In genomic region chr10:122463466-122464157, GRCh38 we compare ENCODE assay signal across 11 cellular contexts. TPM values are rescaled to one million over a fixed set of nuclear protein-coding genes. Genes with fewer than 3 reads are reported as not detected.
DNase-seq lines count a peak whose midpoint lies in the region; ATAC-seq, FAIRE-seq and TF ChIP-seq lines count a peak whose summit lies in the region.
"Had no signal": no experiment of that assay in that cellular context is flagged by ENCODE, and none has a peak within 500 bp of the region (broad histone marks: within the 10 kb centered on the region; RNA-seq: fewer than 3 reads in every experiment).

No MANE protein-coding gene starts in this region.

- TF ChIP-seq POLR2A in H1 (IDR thresholded peaks at IDR 0.05; ENCODE audit: control extremely low read depth in 1 of 2, low read depth in 2 of 2, low read length in 2 of 2) (no peak), tibial nerve (IDR thresholded peaks at IDR 0.05) (no peak), testis (IDR thresholded peaks at IDR 0.05) (no peak)

- H2BK12ac ChIP-seq in H1 (ENCODE audit: low read depth, low read length), result 0 out of 2 replicates have a peak overlapping the region, but pooled peaks have one; percentile 27

- peaks cover 18% of the 10 kb centered on the region for H4K20me1 ChIP-seq in SK-N-SH (ENCODE audit: insufficient read depth)
- peaks cover 3 to 5% of the 10 kb centered on the region in 2 experiments for H4K20me1 ChIP-seq in H1 (replicated peaks in 1 of 2; ENCODE audit: control insufficient read depth in 1 of 2, insufficient read depth in 2 of 2, low read length in 2 of 2)
- H4K20me1 ChIP-seq in Karpas-422 (ENCODE audit: insufficient read depth, low read depth, low read length), result no peaks in the 10 kb centered on the region

- no peak overlapping the region for H2AK5ac ChIP-seq in H1 (ENCODE audit: low read depth, low read length)

- TF ChIP-seq RAD21 in SK-N-SH (IDR thresholded peaks at IDR 0.05; ENCODE audit: low read length) (no peak), H1 (IDR thresholded peaks at IDR 0.05 in 1 of 2, conservative IDR thresholded peaks at IDR 0.05 in 1 of 2; ENCODE audit: low read depth in 2 of 2, low read length in 2 of 2) (no peak)

- H3K27me3 ChIP-seq in SK-N-SH (ENCODE audit: insufficient read depth) (no peaks in the 10 kb centered on the region), H1 (replicated peaks in 1 of 4; ENCODE audit: control insufficient read depth in 3 of 4, extremely low read depth in 1 of 4, insufficient read depth in 3 of 4, low read length in 3 of 4) (peaks cover 25 to 47% (median 39%) of the 10 kb centered on the region in 4 experiments), tibial nerve (no peaks in the 10 kb centered on the region), testis (no peaks in the 10 kb centered on the region), Karpas-422 (ENCODE audit: low read length) (no peaks in the 10 kb centered on the region)

- no peaks in the 10 kb centered on the region for H3K79me1 ChIP-seq in H1 (ENCODE audit: low read depth, low read length)

- H3K4me2 ChIP-seq in SK-N-SH (peak overlapping the region; percentile 92), H1 (ENCODE audit: insufficient read depth in 1 of 2, low read depth in 2 of 2, low read length in 2 of 2) (peak overlapping the region; percentile 78 to 100; a peak in 2 of 4 replicates), Karpas-422 (ENCODE audit: low read depth, low read length, poor library complexity, severe bottlenecking) (no peak overlapping the region)

- H2BK5ac ChIP-seq in H1 (ENCODE audit: low read depth, low read length), result no peak overlapping the region

- H3K4me3 ChIP-seq in SK-N-SH (ENCODE audit: low read depth in 2 of 2, low read length in 1 of 2), result peak overlapping the region; percentile 65 to 81; a peak in 2 of 4 replicates
- 0 out of 8 replicates have a peak overlapping the region, but pooled peaks of 1 of the 4 experiments have one; percentile 67 for H3K4me3 ChIP-seq in H1 (ENCODE audit: extremely low read depth in 1 of 4, insufficient read depth in 2 of 4, low read depth in 3 of 4, low read length in 4 of 4)
- peak overlapping the region; percentile 54 to 93 (median 78) for H3K4me3 ChIP-seq in tibial nerve
- H3K4me3 ChIP-seq in testis, result no peak overlapping the region
- H3K4me3 ChIP-seq in Karpas-422 (ENCODE audit: low read length), result no peak overlapping the region

- H3K9me3 ChIP-seq in SK-N-SH (no peaks in the 10 kb centered on the region), H1 (ENCODE audit: insufficient read depth in 2 of 2, low read depth in 1 of 2, low read length in 1 of 2) (no peaks in the 10 kb centered on the region), tibial nerve (no peaks in the 10 kb centered on the region), testis (no peaks in the 10 kb centered on the region), Karpas-422 (ENCODE audit: low read length) (no peaks in the 10 kb centered on the region)

- CTCF ChIA-PET in SK-N-SH (lab: Yijun Ruan, JAX), result interaction anchor here (1.3 to 2.8 kb wide), 3 partner anchors 28 to 185 kb away, joined by 3 to 10 read pairs (median 5); no protein-coding TSS in a partner anchor
- CTCF ChIA-PET in H1 (lab: Charles Lee; ENCODE audit: partially characterized antibody), result interaction anchor here (0.6 to 1.1 kb wide), 3 partner anchors 10 to 277 kb away, joined by 3 read pairs; no protein-coding TSS in a partner anchor

- no peak overlapping the region for H3K56ac ChIP-seq in H1 (replicated peaks; ENCODE audit: insufficient read length, low read depth, low read length)

- peaks cover 17% of the 10 kb centered on the region; the same call in 1 of the 2 replicates for H3K23me2 ChIP-seq in H1 (ENCODE audit: low read depth, low read length)

- H2BK15ac ChIP-seq in H1 (ENCODE audit: low read length), result peak overlapping the region; percentile 5; the same call in 1 of the 2 replicates

- H3K14ac ChIP-seq in H1 (ENCODE audit: insufficient read length), result no peak overlapping the region

- 89% methylated on average over 11 of the region's 12 CpGs for WGBS in SK-N-SH (ENCODE audit: low lambda C conversion rate)
- WGBS in H1 (ENCODE audit: extremely low coverage in 1 of 2, insufficient coverage in 1 of 2, insufficient read length in 1 of 2, insufficient replicate concordance in 2 of 2, low coverage in 1 of 2, low lambda C conversion rate in 2 of 2, missing lambda C conversion rate in 1 of 2), 2 experiments, result 77% methylated on average over 12 of the region's 12 CpGs; no CpG with 5 or more reads in 1 of the 2 experiments
- WGBS in tibial nerve, 2 donors, result 72 to 74% methylated on average over 12 of the region's 12 CpGs
- 58 to 63% methylated on average over 10 to 12 of the region's 12 CpGs for WGBS in testis, 2 donors

- in situ Hi-C loops in GM13977 (cut with MboI; ENCODE audit: low pct_unique_long_range_greater_than_20kb, low sequenced_read_pairs, unreplicated experiment), result no loop called here

- no peak for TF ChIP-seq EP300 in SK-N-SH (IDR thresholded peaks at IDR 0.05; ENCODE audit: borderline replicate concordance in 1 of 2, low read depth in 1 of 2, low read length in 1 of 2)
- no peak for TF ChIP-seq EP300 in H1 (IDR thresholded peaks at IDR 0.05; ENCODE audit: borderline replicate concordance in 1 of 2, low read depth in 2 of 2, low read length in 2 of 2)
- no peak for TF ChIP-seq EP300 in tibial nerve (IDR thresholded peaks at IDR 0.05)

- H2AFZ ChIP-seq in SK-N-SH (ENCODE audit: low read depth) (no peak overlapping the region), H1 (ENCODE audit: low read length) (no peak overlapping the region), Karpas-422 (ENCODE audit: low read length) (no peak overlapping the region)

- no peak overlapping the region for H3K18ac ChIP-seq in H1 (ENCODE audit: extremely low read depth, low read length)

- H3K23ac ChIP-seq in H1 (ENCODE audit: insufficient read length), result no peak overlapping the region

- H3K36me3 ChIP-seq in SK-N-SH (replicated peaks in 1 of 2; ENCODE audit: control insufficient read depth in 1 of 2, insufficient read depth in 2 of 2, low read length in 1 of 2) (peaks cover 0 to 2% of the 10 kb centered on the region in 2 experiments), H1 (ENCODE audit: control insufficient read depth in 2 of 4, insufficient read depth in 4 of 4, low read length in 3 of 4) (peaks cover 0 to 6% (median 0%) of the 10 kb centered on the region in 4 experiments; a peak in 1 of 8 replicates), tibial nerve (no peaks in the 10 kb centered on the region), testis (ENCODE audit: low read depth, missing control alignments) (no peaks in the 10 kb centered on the region), Karpas-422 (ENCODE audit: insufficient read depth, low read length) (no peaks in the 10 kb centered on the region)

- H3K4me1 ChIP-seq in SK-N-SH (ENCODE audit: control insufficient read depth in 1 of 2, insufficient read depth in 2 of 2, low read depth in 1 of 2, low read length in 1 of 2) (peaks cover 5 to 19% of the 10 kb centered on the region in 2 experiments; a peak in 2 of 4 replicates), H1 (replicated peaks in 1 of 4; ENCODE audit: control insufficient read depth in 3 of 4, insufficient read depth in 4 of 4, low read length in 3 of 4) (peaks cover 0 to 20% (median 5%) of the 10 kb centered on the region in 4 experiments; a peak in 6 of 7 replicates), tibial nerve (peaks cover 0 to 50% (median 14%) of the 10 kb centered on the region in 4 donors), testis (peaks cover 8% of the 10 kb centered on the region), Karpas-422 (ENCODE audit: low read length) (no peaks in the 10 kb centered on the region)

- H4K5ac ChIP-seq in H1 (ENCODE audit: insufficient read length, low read depth, low read length), result no peak overlapping the region

- H2BK20ac ChIP-seq in H1 (ENCODE audit: low read length), result no peak overlapping the region

- peak overlapping the region; percentile 74; the same call in 1 of the 2 replicates for H3K9ac ChIP-seq in SK-N-SH
- H3K9ac ChIP-seq in H1 (replicated peaks in 1 of 4; ENCODE audit: extremely low read depth in 1 of 4, low read depth in 3 of 4, low read length in 3 of 4), result no peak overlapping the region
- no peak overlapping the region for H3K9ac ChIP-seq in Karpas-422 (ENCODE audit: low read length)

- H3K9me2 ChIP-seq in SK-N-SH (no peaks in the 10 kb centered on the region), Karpas-422 (replicated peaks; ENCODE audit: insufficient read depth, low read length) (no peaks in the 10 kb centered on the region)

- FAIRE-seq in H1 (lab: Jason Lieb, UNC), result no peak

- POLR2A ChIA-PET in SK-N-SH (lab: Yijun Ruan, JAX) (no interaction called here), H1 (lab: Charles Lee; ENCODE audit: partially characterized antibody) (no interaction called here)

- H3K27ac ChIP-seq in SK-N-SH (ENCODE audit: low read depth in 2 of 2, low read length in 1 of 2) (peak overlapping the region in 1 of 2 experiments; percentile 57; a peak in 1 of 4 replicates), H1 (ENCODE audit: low read depth, low read length) (no peak overlapping the region), tibial nerve (peak overlapping the region in 2 of 4 donors; percentile 89 to 90), testis (no peak overlapping the region), Karpas-422 (ENCODE audit: low read length) (no peak overlapping the region)

- no peak overlapping the region for H4K91ac ChIP-seq in H1 (replicated peaks; ENCODE audit: insufficient read length, low read length)

- ATAC-seq in SK-N-SH treated with all-trans-retinoic acid at 6 μM for 48 hours, result no peak

- no peak for TF ChIP-seq CTCF in SK-N-SH (IDR thresholded peaks at IDR 0.05)
- TF ChIP-seq CTCF in H1 (IDR thresholded peaks at IDR 0.05; ENCODE audit: control extremely low read depth in 1 of 3, insufficient read depth in 1 of 3, low read depth in 1 of 3, low read length in 3 of 3), result no peak
- TF ChIP-seq CTCF in tibial nerve (IDR thresholded peaks at IDR 0.05), result no peak
- no peak for TF ChIP-seq CTCF in testis (IDR thresholded peaks at IDR 0.05)
- no peak for TF ChIP-seq CTCF in GM13977 (IDR thresholded peaks at IDR 0.05; ENCODE audit: extremely low read depth, insufficient read depth, missing control alignments)

- H3K79me2 ChIP-seq in SK-N-SH (ENCODE audit: insufficient read depth) (peaks cover 65% of the 10 kb centered on the region), H1 (ENCODE audit: control insufficient read depth in 1 of 2, insufficient read depth in 2 of 2, low read length in 2 of 2) (no peaks in the 10 kb centered on the region), Karpas-422 (ENCODE audit: low read length) (no peaks in the 10 kb centered on the region)

- H3F3A ChIP-seq in SK-N-SH (replicated peaks; ENCODE audit: insufficient read depth), result peaks cover 15% of the 10 kb centered on the region

- H3K4ac ChIP-seq in H1 (replicated peaks; ENCODE audit: insufficient read length, low read depth, low read length), result no peak overlapping the region

- intact Hi-C loops in testis (cut with DNase I; ENCODE audit: low total_unique reads), result no loop called here

- no peak for DNase-seq in SK-N-SH
- peak in 1 of 2 experiments; percentile 37 for DNase-seq in H1 (ENCODE audit: low read depth in 1 of 2, low spot score in 2 of 2)
- DNase-seq in myocyte (ENCODE audit: low read depth), result peak; percentile 48
- DNase-seq in tibial nerve (ENCODE audit: low spot score in 2 of 2), result no peak
- no peak for DNase-seq in testis
- DNase-seq in Karpas-422, result no peak
- DNase-seq in GM13977 (ENCODE audit: low spot score), result no peak
- DNase-seq: 8988T; effector CD8-positive, alpha-beta T cell; mesendoderm had no signal

- H4K8ac ChIP-seq in H1 (ENCODE audit: extremely low read depth, insufficient read depth, low read length), result no peak overlapping the region

- H2BK120ac ChIP-seq in H1 (replicated peaks; ENCODE audit: low read depth, low read length), result no peak overlapping the region

RNA-seq across cellular contexts. Expression of gene HTRA1, which starts 2.3 kb away (rescaled TPM):
- polyA plus RNA-seq in SK-N-SH (2012; rRNA removed), result 291 and 339 TPM in 2 replicates
- 289 and 306 TPM in 2 replicates for polyA plus RNA-seq in SK-N-SH (2012; cell fraction: cytosol; rRNA removed)
- polyA plus RNA-seq in SK-N-SH (2012; cell fraction: nucleus; rRNA removed), result 141 and 235 TPM in 2 replicates
- 15.8 and 16.5 TPM in 2 replicates for total RNA-seq in H1 (2021; fragmentation: NEBNext Ultra II Directional; extraction: Animal tissue kit (Norgen Biotek cat#: 25700))
- polyA plus RNA-seq in H1 (2011; rRNA removed), result 10.9 and 20.1 TPM in 2 replicates
- 13.2 TPM for polyA plus RNA-seq in H1 (2011; cell fraction: cytosol; rRNA removed)
- 14.4 TPM for polyA plus RNA-seq in H1 (2011; cell fraction: nucleus; rRNA removed)
- polyA plus RNA-seq in H1 (2012, experiment 1 of 2), result 18.2 to 21.1 TPM (median 19.7 TPM) in 4 replicates
- 17.5 TPM for polyA plus RNA-seq in H1 (2012, experiment 2 of 2)
- 22.0 TPM for polyA plus RNA-seq in H1 (2013, experiment 1 of 2)
- polyA plus RNA-seq in H1 (2013, experiment 2 of 2), result 21.8 TPM
- polyA minus RNA-seq in H1 (2011; rRNA and poly(A)+ RNA removed), result 7.5 and 11.1 TPM in 2 replicates
- 5.9 TPM for polyA minus RNA-seq in H1 (2011; cell fraction: cytosol; rRNA and poly(A)+ RNA removed)
- 3.9 TPM for polyA minus RNA-seq in H1 (2011; cell fraction: nucleus; rRNA and poly(A)+ RNA removed)
- total RNA-seq in myocyte, result 1,617 and 1,959 TPM in 2 replicates
- polyA plus RNA-seq in myocyte (2012), result 989 TPM
- total RNA-seq in tibial nerve, result 100 to 1,000 TPM; 128 to 183 (median 173) TPM
- total RNA-seq in testis, result 10 to 100 TPM; 21.3 to 27.3 TPM
- polyA plus RNA-seq in testis (ENCODE audit: insufficient read depth, low read depth, low replicate concordance), result 105 TPM
- not detected in 2 replicates for total RNA-seq in Karpas-422 (2014; rRNA removed; shearing (Covaris generic); ENCODE audit: low replicate concordance)

RNA-seq across cellular contexts. Expression of gene ARMS2, which starts 9.2 kb away (rescaled TPM):
- polyA plus RNA-seq in SK-N-SH (2012; rRNA removed), result not detected in 2 replicates
- 0.04 TPM in 1 of 2 replicates, not detected in the other for polyA plus RNA-seq in SK-N-SH (2012; cell fraction: cytosol; rRNA removed)
- polyA plus RNA-seq in SK-N-SH (2012; cell fraction: nucleus; rRNA removed), result not detected in 2 replicates
- total RNA-seq in H1 (2021; fragmentation: NEBNext Ultra II Directional; extraction: Animal tissue kit (Norgen Biotek cat#: 25700)), result not detected in 2 replicates
- not detected in 2 replicates for polyA plus RNA-seq in H1 (2011; rRNA removed)
- polyA plus RNA-seq in H1 (2011; cell fraction: cytosol; rRNA removed), result not detected
- not detected for polyA plus RNA-seq in H1 (2011; cell fraction: nucleus; rRNA removed)
- polyA plus RNA-seq in H1 (2012, experiment 1 of 2), result not detected in 4 replicates
- polyA plus RNA-seq in H1 (2012, experiment 2 of 2), result not detected
- not detected for polyA plus RNA-seq in H1 (2013, experiment 1 of 2)
- polyA plus RNA-seq in H1 (2013, experiment 2 of 2), result not detected
- not detected in 2 replicates for polyA minus RNA-seq in H1 (2011; rRNA and poly(A)+ RNA removed)
- polyA minus RNA-seq in H1 (2011; cell fraction: cytosol; rRNA and poly(A)+ RNA removed), result not detected
- polyA minus RNA-seq in H1 (2011; cell fraction: nucleus; rRNA and poly(A)+ RNA removed), result not detected
- 0.88 TPM in 1 of 2 replicates, not detected in the other for total RNA-seq in myocyte
- polyA plus RNA-seq in myocyte (2012), result 1.3 TPM
- not detected for total RNA-seq in tibial nerve
- total RNA-seq in testis, result 1 to 10 TPM in 1 of 2 donors, not detected in 1; 1.4 TPM
- 2.3 TPM for polyA plus RNA-seq in testis (ENCODE audit: insufficient read depth, low read depth, low replicate concordance)
- not detected in 2 replicates for total RNA-seq in Karpas-422 (2014; rRNA removed; shearing (Covaris generic); ENCODE audit: low replicate concordance)

Comparison
In these comparisons a context has a peak if more than half of its experiments do, and no peak if none do; other contexts are left out.
1. H3K4me3 ChIP-seq: peak in SK-N-SH (2 of 2) and tibial nerve (4 of 4); none in testis (0 of 2) and Karpas-422 (single experiment).
2. RNA of gene HTRA1, which starts 2.3 kb away (total RNA-seq): 1,617 to 1,959 TPM in myocyte, 128 to 183 TPM in tibial nerve, 21.3 to 27.3 TPM in testis and 15.8 to 16.5 TPM in H1; not detected in Karpas-422; every median in the first group is over 10 times any median in the second.